ENCODE assay signal across 20 cellular contexts in the genomic region with DNA sequence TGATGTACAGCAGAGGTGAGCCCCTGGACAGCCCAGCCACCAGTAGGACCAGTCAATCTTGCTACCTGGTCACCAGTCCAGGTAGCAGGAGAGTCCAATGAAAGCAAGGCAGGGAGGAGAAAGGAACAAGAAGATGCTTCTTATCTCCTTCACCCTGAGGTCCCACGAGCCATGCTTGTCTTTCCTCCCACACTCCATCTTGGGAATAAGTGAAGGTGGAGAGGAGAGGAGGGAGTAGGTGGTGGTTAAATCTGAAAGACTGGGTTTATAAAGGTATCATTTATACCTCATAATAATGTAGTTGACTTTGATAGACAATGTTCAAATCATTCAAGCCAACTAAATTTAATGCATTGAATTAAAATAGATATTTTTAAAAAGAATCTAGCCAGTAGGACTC. TPM values are rescaled to one million over a fixed set of nuclear protein-coding genes. Genes with fewer than 3 reads are reported as not detected.
"Had no signal": no experiment of that assay in that cellular context is flagged by ENCODE, and none has a peak within 500 bp of the region (broad histone marks: within the 10 kb centered on the region; RNA-seq: fewer than 3 reads in every experiment).

No MANE protein-coding gene starts in this region.

- H3K27ac ChIP-seq: colonic mucosa, esophagus muscularis mucosa, foreskin keratinocyte, gastroesophageal sphincter, heart left ventricle, hepatocyte, left lung, lower lobe of right lung had no signal

- H3K4me3 ChIP-seq: colonic mucosa, esophagus muscularis mucosa, gastroesophageal sphincter, heart left ventricle, hepatocyte, left lung, lower lobe of right lung, mucosa of descending colon had no signal

- H3K36me3 ChIP-seq: colonic mucosa, esophagus muscularis mucosa, gastroesophageal sphincter, heart left ventricle, left lung, lower lobe of right lung had no signal

- DNase-seq: colonic mucosa; cortex of kidney; effector CD8-positive, alpha-beta T cell; foreskin keratinocyte; heart left ventricle; immature natural killer cell; left cardiac atrium; left lung; left ventricle myocardium superior; lower lobe of right lung; mesenchymal stem cell; mucosa of descending colon; naive B cell had no signal

- H2AFZ ChIP-seq: hepatocyte had no signal

- ATAC-seq: foreskin keratinocyte, gastroesophageal sphincter, heart left ventricle, left cardiac atrium, left lung, left ventricle myocardium superior, lower lobe of right lung, mucosa of descending colon had no signal

- H3K4me2 ChIP-seq: hepatocyte had no signal

- H3K4me1 ChIP-seq: colonic mucosa, esophagus muscularis mucosa, foreskin keratinocyte, gastroesophageal sphincter, heart left ventricle, left lung, lower lobe of right lung had no signal

- H3K27me3 ChIP-seq: colonic mucosa, esophagus muscularis mucosa, foreskin keratinocyte, gastroesophageal sphincter, heart left ventricle, hepatocyte, left lung had no signal

- H3K9me3 ChIP-seq: colonic mucosa, esophagus muscularis mucosa, left lung, lower lobe of right lung, mucosa of descending colon had no signal

RNA-seq across cellular contexts. Expression of a gene that starts 35.9 kb away (rescaled TPM):
- total RNA-seq: endothelial cell of umbilical vein, fibroblast of villous mesenchyme, foreskin keratinocyte, gastroesophageal sphincter, left cardiac atrium, left ventricle myocardium superior, lung microvascular endothelial cell had no signal
- polyA plus RNA-seq: endothelial cell of umbilical vein, foreskin keratinocyte, hepatocyte, keratinocyte had no signal
